Comparison of ENCODE assay signal across 8 cellular contexts in the genomic region with DNA sequence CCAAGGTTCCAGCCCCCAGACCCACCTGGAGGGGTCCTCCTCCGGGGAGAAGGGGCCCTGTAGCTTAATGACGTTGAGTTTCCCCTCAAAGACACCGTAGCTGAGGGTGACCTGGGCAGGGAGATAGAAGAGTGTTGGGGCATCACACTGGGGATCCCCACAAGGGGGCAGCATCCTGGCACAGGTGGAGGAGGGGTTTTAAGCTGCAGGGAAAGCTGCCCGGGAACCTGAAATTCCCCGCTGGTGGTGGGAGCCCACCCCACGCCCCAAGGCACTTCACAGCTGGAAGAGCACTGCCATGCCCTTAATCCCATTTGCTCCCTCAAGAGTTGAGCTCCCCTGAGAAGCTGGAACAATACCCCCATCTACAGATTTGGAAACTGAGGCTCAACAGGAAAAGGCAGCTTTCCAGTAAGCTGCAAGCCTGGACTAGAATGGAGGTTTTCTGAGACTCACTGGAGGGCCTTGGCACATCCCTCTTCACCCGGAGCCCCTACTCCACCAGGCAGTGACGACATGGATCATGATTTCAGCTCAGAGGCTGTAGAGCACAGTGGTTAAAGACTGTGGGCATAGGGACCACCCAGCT. TPM values are rescaled to one million over a fixed set of nuclear protein-coding genes. Genes with fewer than 3 reads are reported as not detected.
DNase-seq lines count a peak whose midpoint lies in the region; ATAC-seq and TF ChIP-seq lines count a peak whose summit lies in the region.

No MANE protein-coding gene starts in this region.

- H3K27ac Mint-ChIP-seq in GM23338: no peak overlapping the region
- H3K27ac Mint-ChIP-seq in T-helper 2 cell treated with Interferon-gamma antibody and Interleukin-4, amounts not matched to agents 5 μg/mL and 100 μg/mL, for 36 hours: peak overlapping the region; percentile 41

- peaks cover 16% of the 10 kb centered on the region for H3K27me3 Mint-ChIP-seq in GM23338 (ENCODE audit: insufficient read depth, low read depth, poor library complexity)
- H3K27me3 Mint-ChIP-seq in T-helper 2 cell treated with Interferon-gamma antibody and Interleukin-4, amounts not matched to agents 5 μg/mL and 100 μg/mL, for 36 hours (ENCODE audit: low read depth): no peaks in the 10 kb centered on the region

- TF ChIP-seq POLR2A in prostate gland (IDR thresholded peaks at IDR 0.05): no peak

- H3K4me3 Mint-ChIP-seq in GM23338: no peak overlapping the region
- no peak overlapping the region for H3K4me3 Mint-ChIP-seq in T-helper 2 cell treated with Interferon-gamma antibody and Interleukin-4, amounts not matched to agents 5 μg/mL and 100 μg/mL, for 36 hours

- H4K20me1 ChIP-seq in GM23338 (replicated peaks; ENCODE audit: insufficient read depth): no peaks in the 10 kb centered on the region

- H3K9me2 ChIP-seq in GM23338 (ENCODE audit: insufficient read depth): no peaks in the 10 kb centered on the region

- H3K27ac ChIP-seq in GM23338 (ENCODE audit: low read depth) (no peak overlapping the region), dorsolateral prefrontal cortex (no peak overlapping the region), prostate gland (no peak overlapping the region)

- TF ChIP-seq CTCF in AG09319 (IDR thresholded peaks at IDR 0.05; ENCODE audit: low read depth, low read length) (peak; percentile 58), GM23338 (conservative IDR thresholded peaks at IDR 0.05; ENCODE audit: low read depth in 2 of 2) (peak; percentile 78 to 90), dorsolateral prefrontal cortex (IDR thresholded peaks at IDR 0.05 in 54 of 56, conservative IDR thresholded peaks at IDR 0.05 in 2 of 56; ENCODE audit: low read depth in 1 of 56, partially characterized antibody in 56 of 56) (peak in 46 of 56 donors; percentile 7 to 51 (median 29)), prostate gland (IDR thresholded peaks at IDR 0.05) (peak in 3 of 4 experiments; percentile 28 to 49 (median 47))

- H3K4me1 ChIP-seq in GM23338 (ENCODE audit: insufficient read depth) (no peaks in the 10 kb centered on the region), prostate gland (replicated peaks) (no peaks in the 10 kb centered on the region)

- DNase-seq in AG09319 (ENCODE audit: extremely low read depth, low read depth): no peak
- DNase-seq in GM23338 (ENCODE audit: low spot score): peak; percentile 81
- no peak for DNase-seq in T-helper 2 cell treated with Interferon-gamma antibody and Interleukin-4, amounts not matched to agents 5 μg/mL and 100 μg/mL, for 36 hours (ENCODE audit: low spot score)
- DNase-seq in dorsolateral prefrontal cortex: no peak
- no peak for DNase-seq in prostate gland (ENCODE audit: low spot score)
- DNase-seq in middle frontal gyrus (ENCODE audit: extremely low spot score, low spot score): no peak
- DNase-seq in midbrain (lab: John Stamatoyannopoulos, UW): no peak

- no peaks in the 10 kb centered on the region for H3F3A ChIP-seq in GM23338 (replicated peaks; ENCODE audit: low read depth)

- ATAC-seq in GM23338: peak; percentile 88
- no peak for ATAC-seq in HG02610 (IDR thresholded peaks at IDR 0.05; ENCODE audit: unreplicated experiment)

- no peak overlapping the region for H2AFZ ChIP-seq in GM23338

- no peaks in the 10 kb centered on the region for H3K36me3 Mint-ChIP-seq in GM23338 (ENCODE audit: low read depth)
- H3K36me3 Mint-ChIP-seq in T-helper 2 cell treated with Interferon-gamma antibody and Interleukin-4, amounts not matched to agents 5 μg/mL and 100 μg/mL, for 36 hours (ENCODE audit: low read depth): peaks cover 55% of the 10 kb centered on the region

- H3K4me3 ChIP-seq in GM23338: no peak overlapping the region
- H3K4me3 ChIP-seq in dorsolateral prefrontal cortex: no peak overlapping the region
- no peak overlapping the region for H3K4me3 ChIP-seq in prostate gland

- H3K4me1 Mint-ChIP-seq in GM23338: peaks cover 3% of the 10 kb centered on the region; the same call in 1 of the 3 replicates
- no peaks in the 10 kb centered on the region for H3K4me1 Mint-ChIP-seq in T-helper 2 cell treated with Interferon-gamma antibody and Interleukin-4, amounts not matched to agents 5 μg/mL and 100 μg/mL, for 36 hours (ENCODE audit: low read depth)

- H3K9me3 Mint-ChIP-seq in GM23338: no peaks in the 10 kb centered on the region
- no peaks in the 10 kb centered on the region for H3K9me3 Mint-ChIP-seq in T-helper 2 cell treated with Interferon-gamma antibody and Interleukin-4, amounts not matched to agents 5 μg/mL and 100 μg/mL, for 36 hours

- no peak overlapping the region for H3K4me2 ChIP-seq in GM23338

- H3K9me3 ChIP-seq in prostate gland: no peaks in the 10 kb centered on the region

- H3K27me3 ChIP-seq in GM23338 (ENCODE audit: insufficient read depth) (no peaks in the 10 kb centered on the region), dorsolateral prefrontal cortex (peaks cover 0 to 1% (median 0%) of the 10 kb centered on the region in 45 donors), prostate gland (replicated peaks; ENCODE audit: insufficient read depth) (no peaks in the 10 kb centered on the region)

- WGBS in prostate gland: 27% methylated on average over 8 of the region's 8 CpGs

- H3K36me3 ChIP-seq in GM23338 (ENCODE audit: insufficient read depth) (no peaks in the 10 kb centered on the region), prostate gland (no peaks in the 10 kb centered on the region)

- intact Hi-C loops in dorsolateral prefrontal cortex (cut with DNase I) (no loop called here), prostate gland (cut with DNase I) (no loop called here)

- H3K79me2 ChIP-seq in GM23338 (replicated peaks; ENCODE audit: insufficient read depth): no peaks in the 10 kb centered on the region

TF ChIP-seq in GM23338, 12 proteins besides CTCF, POLR2A, EP300 and RAD21 (continues in another document):
- no peak for TF ChIP-seq ZNF114 (CRISPR knock-in tag; IDR thresholded peaks at IDR 0.05)
- no peak for TF ChIP-seq EZH2phosphoT487 (IDR thresholded peaks at IDR 0.05; ENCODE audit: unreplicated experiment)
- no peak for TF ChIP-seq ZNF331 (CRISPR knock-in tag; IDR thresholded peaks at IDR 0.05; ENCODE audit: low read depth)

RNA-seq across cellular contexts. Expression of gene MFNG, which starts 13.7 kb away (rescaled TPM):
- total RNA-seq in GM23338 (2014; rRNA removed; shearing (Covaris generic)): 1.9 and 3.8 TPM in 2 replicates
- polyA plus RNA-seq in GM23338 (2016; fragmentation: Nextera tagmentation; extraction: Ambion mirVana): 1.1 and 1.4 TPM in 2 replicates
- total RNA-seq in dorsolateral prefrontal cortex (10 to 100 TPM in 24 of 120 experiments, 1 to 10 TPM in 96; 1.9 to 15.8 (median 7.0) TPM), prostate gland (1 to 10 TPM; 4.4 to 7.3 TPM)

RNA-seq across cellular contexts. Expression of gene ELFN2, which starts 45.2 kb away (rescaled TPM):
- 0.35 and 0.62 TPM in 2 replicates for total RNA-seq in GM23338 (2014; rRNA removed; shearing (Covaris generic))
- polyA plus RNA-seq in GM23338 (2016; fragmentation: Nextera tagmentation; extraction: Ambion mirVana): 0.18 and 0.23 TPM in 2 replicates
- total RNA-seq in dorsolateral prefrontal cortex (10 to 100 TPM; 22.8 to 99.1 (median 67.0) TPM), prostate gland (1 to 10 TPM; 2.8 to 4.3 TPM)

RNA-seq across cellular contexts. Expression of gene CARD10, which starts 46.7 kb away (rescaled TPM):
- total RNA-seq in GM23338 (2014; rRNA removed; shearing (Covaris generic)): 17.0 and 17.2 TPM in 2 replicates
- 5.4 and 5.8 TPM in 2 replicates for polyA plus RNA-seq in GM23338 (2016; fragmentation: Nextera tagmentation; extraction: Ambion mirVana)
- total RNA-seq in dorsolateral prefrontal cortex (1 to 10 TPM; 1.0 to 7.3 (median 2.8) TPM), prostate gland (10 to 100 TPM; 14.2 to 70.7 TPM)

Comparison
In these comparisons a context has a peak if more than half of its experiments do, and no peak if none do; other contexts are left out.
1. CTCF ChIP-seq: peak in every context shown above with its lines; median percentile 84 in GM23338; 58 in AG09319; 47 in prostate gland; 29 in dorsolateral prefrontal cortex.
2. RNA of gene ELFN2, which starts 45.2 kb away (total RNA-seq): 22.8 to 99.1 TPM in dorsolateral prefrontal cortex; 2.8 to 4.3 TPM in prostate gland and 0.35 to 0.62 TPM in GM23338; every median in the first group is over 4 times any median in the second.